In the genomic region with DNA sequence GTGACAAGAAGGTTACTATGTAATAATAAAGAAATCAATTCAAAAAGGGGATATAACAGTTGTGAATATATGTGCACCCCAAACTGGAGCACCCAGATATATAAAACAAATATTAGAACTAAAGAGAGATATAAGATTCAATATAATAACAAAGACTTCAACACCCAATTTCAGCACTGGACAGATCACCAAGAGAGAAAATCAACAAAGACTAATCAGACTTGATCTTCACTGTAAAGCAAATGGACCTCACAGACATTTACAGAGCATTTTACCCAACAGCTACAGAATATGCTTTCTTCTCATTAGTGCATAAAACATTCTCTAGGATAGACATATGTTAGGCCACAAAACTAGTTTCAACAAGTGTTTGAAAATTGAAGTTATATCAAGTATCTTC, we compare ENCODE assay signal across 1 cellular context.
A peak's percentile ranks its signal among the peaks of the same experiment; 100 is the strongest.
TF ChIP-seq lines count a peak whose summit lies in the region.

No MANE protein-coding gene starts in this region.

TF ChIP-seq in HepG2, 621 proteins besides CTCF, POLR2A, EP300 and RAD21 (continued from another document):
- TF ChIP-seq, protein P1, sequence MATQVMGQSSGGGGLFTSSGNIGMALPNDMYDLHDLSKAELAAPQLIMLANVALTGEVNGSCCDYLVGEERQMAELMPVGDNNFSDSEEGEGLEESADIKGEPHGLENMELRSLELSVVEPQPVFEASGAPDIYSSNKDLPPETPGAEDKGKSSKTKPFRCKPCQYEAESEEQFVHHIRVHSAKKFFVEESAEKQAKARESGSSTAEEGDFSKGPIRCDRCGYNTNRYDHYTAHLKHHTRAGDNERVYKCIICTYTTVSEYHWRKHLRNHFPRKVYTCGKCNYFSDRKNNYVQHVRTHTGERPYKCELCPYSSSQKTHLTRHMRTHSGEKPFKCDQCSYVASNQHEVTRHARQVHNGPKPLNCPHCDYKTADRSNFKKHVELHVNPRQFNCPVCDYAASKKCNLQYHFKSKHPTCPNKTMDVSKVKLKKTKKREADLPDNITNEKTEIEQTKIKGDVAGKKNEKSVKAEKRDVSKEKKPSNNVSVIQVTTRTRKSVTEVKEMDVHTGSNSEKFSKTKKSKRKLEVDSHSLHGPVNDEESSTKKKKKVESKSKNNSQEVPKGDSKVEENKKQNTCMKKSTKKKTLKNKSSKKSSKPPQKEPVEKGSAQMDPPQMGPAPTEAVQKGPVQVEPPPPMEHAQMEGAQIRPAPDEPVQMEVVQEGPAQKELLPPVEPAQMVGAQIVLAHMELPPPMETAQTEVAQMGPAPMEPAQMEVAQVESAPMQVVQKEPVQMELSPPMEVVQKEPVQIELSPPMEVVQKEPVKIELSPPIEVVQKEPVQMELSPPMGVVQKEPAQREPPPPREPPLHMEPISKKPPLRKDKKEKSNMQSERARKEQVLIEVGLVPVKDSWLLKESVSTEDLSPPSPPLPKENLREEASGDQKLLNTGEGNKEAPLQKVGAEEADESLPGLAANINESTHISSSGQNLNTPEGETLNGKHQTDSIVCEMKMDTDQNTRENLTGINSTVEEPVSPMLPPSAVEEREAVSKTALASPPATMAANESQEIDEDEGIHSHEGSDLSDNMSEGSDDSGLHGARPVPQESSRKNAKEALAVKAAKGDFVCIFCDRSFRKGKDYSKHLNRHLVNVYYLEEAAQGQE (IDR thresholded peaks at IDR 0.05; ENCODE audit: borderline replicate concordance in 1 of 2, low read depth in 1 of 2, low read length in 2 of 2), result peak in 1 of 2 experiments; percentile 75; a peak in 1 of 4 replicates
- TF ChIP-seq ARID2 (CRISPR knock-in tag; IDR thresholded peaks at IDR 0.05; ENCODE audit: borderline replicate concordance), result no peak
